13 cellular contexts compared by ENCODE assay signal in genomic region chr5:67416133-67416937, GRCh38.
DNase-seq lines count a peak whose midpoint lies in the region; ATAC-seq and FAIRE-seq lines count a peak whose summit lies in the region.
"Had no signal": no experiment of that assay in that cellular context is flagged by ENCODE, and none has a peak within 500 bp of the region (broad histone marks: within the 10 kb centered on the region; RNA-seq: fewer than 3 reads in every experiment).

No MANE protein-coding gene starts in this region.

- H3K4me3 ChIP-seq in HUES48 (ENCODE audit: low read depth, low read length) (no peak overlapping the region), ectodermal cell (ENCODE audit: insufficient read depth, low read depth, low read length) (no peak overlapping the region)
- H3K4me3 ChIP-seq: dorsolateral prefrontal cortex, uterus had no signal

- H3K9me3 ChIP-seq in HUES48 (ENCODE audit: control insufficient read depth, insufficient read depth, low read length) (no peaks in the 10 kb centered on the region), ectodermal cell (ENCODE audit: control insufficient read depth, low read length) (no peaks in the 10 kb centered on the region)
- H3K9me3 ChIP-seq: uterus had no signal

- no CpG with 5 or more reads among the region's 1 CpG for WGBS in ectodermal cell, 2 experiments

- H3K36me3 ChIP-seq in HUES48 (ENCODE audit: control insufficient read depth, insufficient read depth, low read length): no peaks in the 10 kb centered on the region
- H3K36me3 ChIP-seq in ectodermal cell (ENCODE audit: control insufficient read depth, insufficient read depth, low read length): no peaks in the 10 kb centered on the region
- H3K36me3 ChIP-seq: uterus had no signal

- H3K9ac ChIP-seq in HUES48 (ENCODE audit: low read depth, low read length): no peak overlapping the region

- no peak for DNase-seq in stimulated activated naive CD8-positive, alpha-beta T cell treated with anti-CD3 and anti-CD28 coated beads, Interleukin-15, Interleukin-2, amounts not matched to agents 100 U/mL and 50 U/mL, for 24 hours
- DNase-seq in GM03348 (ENCODE audit: low spot score): no peak
- no peak for DNase-seq in HuH-7 (ENCODE audit: low spot score)
- DNase-seq in NCI-H82 treated with DMSO at 0.1 percent for 48 hours (lab: John Stamatoyannopoulos, UW; ENCODE audit: unreplicated experiment): no peak
- DNase-seq in HTR-8/SVneo (ENCODE audit: insufficient read length, low spot score): no peak
- DNase-seq: dorsolateral prefrontal cortex, NCI-H1092, NCI-H446, T-helper 9 cell, uterus had no signal

- no peaks in the 10 kb centered on the region for H3K27me3 Mint-ChIP-seq in stimulated activated naive CD8-positive, alpha-beta T cell treated with anti-CD3 and anti-CD28 coated beads, Interleukin-15, Interleukin-2, amounts not matched to agents 100 ng/mL and 50 ng/mL, for 24 hours

- H3K4me1 ChIP-seq in HUES48 (ENCODE audit: control insufficient read depth, insufficient read depth, low read length) (peaks cover 46% of the 10 kb centered on the region), ectodermal cell (ENCODE audit: control insufficient read depth, insufficient read depth, low read length) (peaks cover 25% of the 10 kb centered on the region)
- H3K4me1 ChIP-seq: uterus had no signal

- H3K27ac ChIP-seq in HUES48 (ENCODE audit: low read depth, low read length) (peak overlapping the region; percentile 33), ectodermal cell (ENCODE audit: insufficient read depth, low read depth, low read length, poor library complexity, severe bottlenecking) (peak overlapping the region; percentile 17)
- H3K27ac ChIP-seq: dorsolateral prefrontal cortex had no signal

- no peaks in the 10 kb centered on the region for H3K36me3 Mint-ChIP-seq in stimulated activated naive CD8-positive, alpha-beta T cell treated with anti-CD3 and anti-CD28 coated beads, Interleukin-15, Interleukin-2, amounts not matched to agents 100 ng/mL and 50 ng/mL, for 24 hours (ENCODE audit: low read depth)

- no peak for FAIRE-seq in HTR-8/SVneo (lab: Jason Lieb, UNC)

- H3K9me3 Mint-ChIP-seq in stimulated activated naive CD8-positive, alpha-beta T cell treated with anti-CD3 and anti-CD28 coated beads, Interleukin-15, Interleukin-2, amounts not matched to agents 100 ng/mL and 50 ng/mL, for 24 hours: peaks cover 3% of the 10 kb centered on the region

- peaks cover 13% of the 10 kb centered on the region for H3K4me1 Mint-ChIP-seq in stimulated activated naive CD8-positive, alpha-beta T cell treated with anti-CD3 and anti-CD28 coated beads, Interleukin-15, Interleukin-2, amounts not matched to agents 100 ng/mL and 50 ng/mL, for 24 hours (ENCODE audit: low read depth)

- peak overlapping the region; percentile 46 for H3K27ac Mint-ChIP-seq in stimulated activated naive CD8-positive, alpha-beta T cell treated with anti-CD3 and anti-CD28 coated beads, Interleukin-15, Interleukin-2, amounts not matched to agents 100 ng/mL and 50 ng/mL, for 24 hours

- H3K4me3 Mint-ChIP-seq in stimulated activated naive CD8-positive, alpha-beta T cell treated with anti-CD3 and anti-CD28 coated beads, Interleukin-15, Interleukin-2, amounts not matched to agents 100 ng/mL and 50 ng/mL, for 24 hours: peak overlapping the region; percentile 6

- H3K27me3 ChIP-seq in HUES48 (ENCODE audit: control insufficient read depth, insufficient read depth, low read length) (peaks cover 13% of the 10 kb centered on the region; the same call in 1 of the 2 replicates), ectodermal cell (ENCODE audit: control insufficient read depth, insufficient read depth, low read length, poor library complexity, severe bottlenecking) (no peaks in the 10 kb centered on the region)
- H3K27me3 ChIP-seq: dorsolateral prefrontal cortex, uterus had no signal

- no peak for ATAC-seq in stimulated activated naive CD8-positive, alpha-beta T cell treated with anti-CD3 and anti-CD28 coated beads, Interleukin-15, Interleukin-2, amounts not matched to agents 100 U/mL and 50 U/mL, for 24 hours
